In the genomic region with DNA sequence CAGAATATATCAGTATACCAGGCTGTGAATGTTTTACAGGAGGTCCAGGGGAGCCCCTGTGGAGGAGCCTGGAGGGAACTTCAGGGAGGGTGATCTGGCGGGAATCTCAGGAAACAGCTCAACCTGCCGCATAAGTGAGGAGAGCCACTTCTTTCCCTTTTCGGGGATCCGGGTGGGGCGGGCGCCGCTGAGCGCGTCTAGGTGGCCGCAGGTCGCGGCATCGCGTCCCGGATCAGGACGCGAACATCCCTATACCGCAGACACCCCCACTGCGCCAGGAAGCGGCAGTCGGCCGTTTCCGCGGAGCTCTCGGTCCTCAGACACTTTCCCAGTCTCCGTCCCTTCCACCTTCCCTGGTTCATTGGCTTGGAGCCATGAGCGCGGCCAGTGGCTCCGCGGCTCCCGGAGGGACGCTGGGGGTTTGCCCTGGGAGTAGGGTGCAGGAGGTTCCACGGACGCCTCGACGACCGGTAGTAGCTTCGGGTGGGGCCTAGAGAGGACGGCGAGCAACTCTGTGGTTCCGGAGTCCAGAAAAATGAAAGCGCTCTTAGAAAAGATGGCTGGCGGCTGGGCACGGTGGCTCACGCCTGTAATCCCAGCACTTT, we compare ENCODE assay signal across 1 cellular context.
TF ChIP-seq lines count a peak whose summit lies in the region.

No MANE protein-coding gene starts in this region.

TF ChIP-seq in K562, 482 proteins besides CTCF, POLR2A, EP300 and RAD21:
- TF ChIP-seq SAFB2 (IDR thresholded peaks at IDR 0.05; ENCODE audit: borderline replicate concordance, low read depth, low read length, severe bottlenecking) (no peak), NFIC (IDR thresholded peaks at IDR 0.05) (0 out of 2 replicates have a peak, but pooled peaks have one; percentile 17)
- TF ChIP-seq, protein P1, sequence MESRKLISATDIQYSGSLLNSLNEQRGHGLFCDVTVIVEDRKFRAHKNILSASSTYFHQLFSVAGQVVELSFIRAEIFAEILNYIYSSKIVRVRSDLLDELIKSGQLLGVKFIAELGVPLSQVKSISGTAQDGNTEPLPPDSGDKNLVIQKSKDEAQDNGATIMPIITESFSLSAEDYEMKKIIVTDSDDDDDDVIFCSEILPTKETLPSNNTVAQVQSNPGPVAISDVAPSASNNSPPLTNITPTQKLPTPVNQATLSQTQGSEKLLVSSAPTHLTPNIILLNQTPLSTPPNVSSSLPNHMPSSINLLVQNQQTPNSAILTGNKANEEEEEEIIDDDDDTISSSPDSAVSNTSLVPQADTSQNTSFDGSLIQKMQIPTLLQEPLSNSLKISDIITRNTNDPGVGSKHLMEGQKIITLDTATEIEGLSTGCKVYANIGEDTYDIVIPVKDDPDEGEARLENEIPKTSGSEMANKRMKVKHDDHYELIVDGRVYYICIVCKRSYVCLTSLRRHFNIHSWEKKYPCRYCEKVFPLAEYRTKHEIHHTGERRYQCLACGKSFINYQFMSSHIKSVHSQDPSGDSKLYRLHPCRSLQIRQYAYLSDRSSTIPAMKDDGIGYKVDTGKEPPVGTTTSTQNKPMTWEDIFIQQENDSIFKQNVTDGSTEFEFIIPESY (CRISPR knock-in tag; IDR thresholded peaks at IDR 0.05): peak; percentile 73
